In genomic region chr19:18658366-18658855, GRCh38 we compare ENCODE assay signal across 1 cellular context.
A peak's percentile ranks its signal among the peaks of the same experiment; 100 is the strongest.
TF ChIP-seq lines count a peak whose summit lies in the region.

No MANE protein-coding gene starts in this region.

TF ChIP-seq in HepG2, 621 proteins besides CTCF, POLR2A, EP300 and RAD21:
- TF ChIP-seq ZKSCAN8 (CRISPR knock-in tag; IDR thresholded peaks at IDR 0.05; ENCODE audit: borderline replicate concordance), result no peak
- TF ChIP-seq LCORL (IDR thresholded peaks at IDR 0.05), result 0 out of 2 replicates have a peak, but pooled peaks have one; percentile 12
- TF ChIP-seq LCORL (CRISPR knock-in tag; IDR thresholded peaks at IDR 0.05), result no peak
